In the genomic region with DNA sequence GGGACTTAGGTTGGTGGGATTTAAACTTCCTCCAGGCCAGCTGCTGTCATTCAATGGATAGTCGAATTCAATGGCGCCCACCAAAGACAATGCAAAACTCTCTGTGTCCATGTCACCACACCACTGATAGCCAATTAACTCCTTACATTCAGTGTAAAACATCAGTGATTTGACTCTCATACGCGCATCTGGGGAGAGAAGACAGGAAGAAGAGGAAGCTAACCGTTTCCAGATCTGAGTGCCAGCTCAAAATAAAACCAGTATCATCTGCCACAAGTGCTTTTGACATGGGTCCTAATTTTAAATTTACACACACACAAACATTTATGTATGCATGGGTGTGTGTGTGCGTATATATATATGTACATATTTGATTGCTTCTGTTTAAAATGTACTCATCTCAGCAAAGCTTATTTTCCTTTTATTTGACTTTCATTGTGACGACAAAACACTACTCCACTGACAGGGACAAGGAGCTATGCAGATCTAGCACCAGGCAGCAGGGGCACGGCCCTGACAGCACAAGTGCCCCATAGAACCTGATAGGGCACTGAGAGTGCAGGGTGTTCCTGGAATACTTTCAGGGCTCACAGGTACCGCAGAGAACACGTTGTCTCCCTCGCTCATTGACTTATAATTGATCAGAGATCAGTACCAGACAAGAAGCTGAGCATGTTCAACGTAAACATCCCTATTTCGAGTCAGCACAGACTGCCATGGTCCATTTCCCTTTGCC, we compare ENCODE assay signal across 17 cellular contexts.
DNase-seq lines count a peak whose midpoint lies in the region; ATAC-seq and TF ChIP-seq lines count a peak whose summit lies in the region.
"Had no signal": no experiment of that assay in that cellular context is flagged by ENCODE, and none has a peak within 500 bp of the region (broad histone marks: within the 10 kb centered on the region; RNA-seq: fewer than 3 reads in every experiment).

No MANE protein-coding gene starts in this region.

- 49 to 50% methylated on average over 13 of the region's 13 CpGs for WGBS in heart right ventricle, 2 donors

- CTCF ChIA-PET in MCF 10A (lab: Yijun Ruan, JAX), result interaction anchor here (0.6 to 6.2 kb wide), 33 partner anchors 10 to 1192 kb away, joined by 3 to 126 read pairs (median 5); no protein-coding TSS in a partner anchor

- no peaks in the 10 kb centered on the region for H3K9me3 ChIP-seq in breast epithelium
- H3K9me3 ChIP-seq in heart right ventricle, result no peaks in the 10 kb centered on the region
- H3K9me3 ChIP-seq: left lung, right lobe of liver, upper lobe of right lung had no signal

- H3K27ac ChIP-seq in breast epithelium, result peak overlapping the region; percentile 10 to 64
- peak overlapping the region; percentile 73 for H3K27ac ChIP-seq in VCaP
- peak overlapping the region in 9 of 10 donors; percentile 23 to 65 (median 51) for H3K27ac ChIP-seq in heart right ventricle
- H3K27ac ChIP-seq: left lung, upper lobe of right lung had no signal

- no peaks in the 10 kb centered on the region for H3K4me1 ChIP-seq in breast epithelium
- H3K4me1 ChIP-seq in heart right ventricle, result peaks cover 3 to 42% (median 34%) of the 10 kb centered on the region in 9 donors
- H3K4me1 ChIP-seq: left lung had no signal

- H3K27me3 ChIP-seq in breast epithelium (no peaks in the 10 kb centered on the region), heart right ventricle (no peaks in the 10 kb centered on the region)
- H3K27me3 ChIP-seq: left lung, right lobe of liver, upper lobe of right lung had no signal

- no peak overlapping the region for H3K4me3 Mint-ChIP-seq in MCF 10A (ENCODE audit: unreplicated experiment)
- no peak overlapping the region for H3K4me3 Mint-ChIP-seq in CD14-positive monocyte
- no peak overlapping the region for H3K4me3 Mint-ChIP-seq in nephron progenitor cell
- H3K4me3 Mint-ChIP-seq: activated naive CD4-positive, alpha-beta T cell treated with anti-CD3 and anti-CD28 coated beads for 36 hours; stimulated activated naive CD8-positive, alpha-beta T cell treated with anti-CD3 and anti-CD28 coated beads, Interleukin-15, Interleukin-2, amounts not matched to agents 100 ng/mL and 50 ng/mL, for 24 hours had no signal

- intact Hi-C loops in breast epithelium (cut with DNase I; ENCODE audit: low total_unique reads), result loop anchor here (10.0 kb wide), 1 partner anchor 66 kb away; no protein-coding TSS in a partner anchor
- intact Hi-C loops in MCF 10A (cut with micrococcal nuclease), result loop anchor here (5.0 kb wide), 4 partner anchors 73 to 723 kb away; no protein-coding TSS in a partner anchor
- intact Hi-C loops in heart right ventricle (cut with DNase I), result loop anchor here in 8 of 10 donors (5.0 to 10.0 kb wide), 15 partner anchors 68 to 676 kb away; a partner anchor contains a TSS
- intact Hi-C loops in CD14-positive monocyte (cut with micrococcal nuclease), result no loop called here

- DNase-seq in breast epithelium (ENCODE audit: low spot score in 2 of 2) (no peak), MCF 10A (ENCODE audit: unreplicated experiment) (no peak), heart right ventricle (peak in 1 of 2 donors; percentile 34), CD14-positive monocyte (ENCODE audit: low spot score) (no peak), HuH-7 (ENCODE audit: low spot score) (no peak), nephron progenitor cell (no peak), amniotic stem cell (lab: John Stamatoyannopoulos, UW) (no peak)
- DNase-seq: activated naive CD4-positive, alpha-beta T cell treated with anti-CD3 and anti-CD28 coated beads for 36 hours; activated T-cell treated with anti-CD3 and anti-CD28 coated beads for 4 hours; foreskin melanocyte; left lung; NCI-H2081; occipital lobe; right lobe of liver; upper lobe of right lung had no signal

- no peak overlapping the region for H3K27ac Mint-ChIP-seq in MCF 10A (ENCODE audit: low read depth, unreplicated experiment)
- H3K27ac Mint-ChIP-seq in CD14-positive monocyte, result no peak overlapping the region
- H3K27ac Mint-ChIP-seq in nephron progenitor cell, result no peak overlapping the region
- H3K27ac Mint-ChIP-seq: activated naive CD4-positive, alpha-beta T cell treated with anti-CD3 and anti-CD28 coated beads for 36 hours; stimulated activated naive CD8-positive, alpha-beta T cell treated with anti-CD3 and anti-CD28 coated beads, Interleukin-15, Interleukin-2, amounts not matched to agents 100 ng/mL and 50 ng/mL, for 24 hours had no signal

- no TSS peak for BruUV-seq in MCF 10A (replicated peaks; lab: Mats Ljungman, UMichigan)

- no peaks in the 10 kb centered on the region for H3K9me3 Mint-ChIP-seq in MCF 10A (ENCODE audit: unreplicated experiment)
- peaks cover 0 to 3% (median 2%) of the 10 kb centered on the region in 7 donors for H3K9me3 Mint-ChIP-seq in CD14-positive monocyte
- H3K9me3 Mint-ChIP-seq in nephron progenitor cell, result no peaks in the 10 kb centered on the region
- H3K9me3 Mint-ChIP-seq: activated naive CD4-positive, alpha-beta T cell treated with anti-CD3 and anti-CD28 coated beads for 36 hours; stimulated activated naive CD8-positive, alpha-beta T cell treated with anti-CD3 and anti-CD28 coated beads, Interleukin-15, Interleukin-2, amounts not matched to agents 100 ng/mL and 50 ng/mL, for 24 hours had no signal

- H3K36me3 Mint-ChIP-seq in MCF 10A (ENCODE audit: insufficient read depth, unreplicated experiment) (peaks cover 7% of the 10 kb centered on the region), CD14-positive monocyte (no peaks in the 10 kb centered on the region), nephron progenitor cell (ENCODE audit: low read depth) (no peaks in the 10 kb centered on the region)

- H3K4me3 ChIP-seq in breast epithelium (no peak overlapping the region), heart right ventricle (no peak overlapping the region)
- H3K4me3 ChIP-seq: left lung, right lobe of liver, upper lobe of right lung had no signal

- no peaks in the 10 kb centered on the region for H3K36me3 ChIP-seq in breast epithelium
- peaks cover 0 to 7% (median 0%) of the 10 kb centered on the region in 9 donors for H3K36me3 ChIP-seq in heart right ventricle
- H3K36me3 ChIP-seq: left lung, upper lobe of right lung had no signal

- ATAC-seq in heart right ventricle, result peak in 7 of 8 donors; percentile 31 to 92 (median 69)

- H3K27me3 Mint-ChIP-seq in MCF 10A (ENCODE audit: insufficient read depth, unreplicated experiment) (no peaks in the 10 kb centered on the region), CD14-positive monocyte (ENCODE audit: low read depth in 3 of 3) (peaks cover 0 to 9% (median 3%) of the 10 kb centered on the region in 3 donors), nephron progenitor cell (ENCODE audit: low read depth, poor library complexity) (peaks cover 1% of the 10 kb centered on the region)

- TF ChIP-seq POLR2A in breast epithelium (IDR thresholded peaks at IDR 0.05), result no peak

- H3K4me1 Mint-ChIP-seq in MCF 10A (ENCODE audit: insufficient read depth, unreplicated experiment), result peaks cover 27% of the 10 kb centered on the region
- no peaks in the 10 kb centered on the region for H3K4me1 Mint-ChIP-seq in CD14-positive monocyte
- H3K4me1 Mint-ChIP-seq in nephron progenitor cell, result no peaks in the 10 kb centered on the region

- POLR2A ChIA-PET in MCF 10A (lab: Yijun Ruan, JAX), result interaction anchor here (0.6 to 1.7 kb wide), 5 partner anchors 11 to 673 kb away, joined by 3 to 5 read pairs (median 3); no protein-coding TSS in a partner anchor

- TF ChIP-seq CTCF in breast epithelium (IDR thresholded peaks at IDR 0.05) (no peak), MCF 10A (IDR thresholded peaks at IDR 0.05; ENCODE audit: unreplicated experiment) (no peak), VCaP (conservative IDR thresholded peaks at IDR 0.05) (no peak), heart right ventricle (IDR thresholded peaks at IDR 0.05) (no peak), CD14-positive monocyte (IDR thresholded peaks at IDR 0.05) (no peak), nephron progenitor cell (IDR thresholded peaks at IDR 0.05) (no peak)

Comparison
In these comparisons a context has a peak if more than half of its experiments do, and no peak if none do; other contexts are left out.
1. intact Hi-C loops: an anchor here in breast epithelium (10.0 kb wide), MCF 10A (5.0 kb wide) and heart right ventricle (5.0 to 10.0 kb wide); none called in CD14-positive monocyte.